In the genomic region with DNA sequence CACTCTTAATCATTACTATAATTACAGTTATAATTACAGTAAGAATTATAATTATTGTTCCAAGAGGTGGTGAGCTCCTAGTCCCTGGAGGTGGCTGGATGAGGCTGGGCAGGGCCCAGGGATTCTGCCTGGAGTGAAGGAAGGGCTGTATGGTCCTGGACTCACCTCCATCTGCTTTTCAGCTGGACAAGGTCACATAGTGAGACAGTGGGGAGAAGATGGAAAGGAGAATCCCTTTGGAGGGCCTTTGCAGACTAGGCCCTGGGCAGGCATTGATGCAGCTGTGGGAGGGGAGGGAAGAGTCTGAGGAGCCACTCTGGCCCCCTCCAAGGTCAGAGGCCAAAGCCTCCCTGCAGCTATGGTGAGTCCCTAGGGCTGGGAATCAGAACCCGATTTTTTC, we compare ENCODE assay signal across 19 cellular contexts.
A peak's percentile ranks its signal among the peaks of the same experiment; 100 is the strongest.
DNase-seq lines count a peak whose midpoint lies in the region; ATAC-seq and TF ChIP-seq lines count a peak whose summit lies in the region.
"Had no signal": no experiment of that assay in that cellular context is flagged by ENCODE, and none has a peak within 500 bp of the region (broad histone marks: within the 10 kb centered on the region; RNA-seq: fewer than 3 reads in every experiment).

No MANE protein-coding gene starts in this region.

- H3K27ac Mint-ChIP-seq in activated CD4-positive, alpha-beta T cell treated with anti-CD3 and anti-CD28 coated beads, Interleukin-2, amount 10 ng/mL, durations not matched to agents 24 days and 14 days: peak overlapping the region; percentile 25
- H3K27ac Mint-ChIP-seq in activated T-helper 2 cell treated with anti-CD3 and anti-CD28 coated beads, Interferon-gamma antibody, Interleukin-2, Interleukin-4, amounts not matched to agents 10 μg/mL and 5 μg/mL and 100 μg/mL, durations not matched to agents 14 hours and 24 hours and 36 hours: no peak overlapping the region

- peaks cover 59% of the 10 kb centered on the region for H3K4me1 Mint-ChIP-seq in activated CD4-positive, alpha-beta T cell treated with anti-CD3 and anti-CD28 coated beads, Interleukin-2, amount 10 ng/mL, durations not matched to agents 24 days and 14 days
- H3K4me1 Mint-ChIP-seq in activated T-helper 2 cell treated with anti-CD3 and anti-CD28 coated beads, Interferon-gamma antibody, Interleukin-2, Interleukin-4, amounts not matched to agents 10 μg/mL and 5 μg/mL and 100 μg/mL, durations not matched to agents 14 hours and 24 hours and 36 hours (ENCODE audit: low read depth): peaks cover 54% of the 10 kb centered on the region

- peak overlapping the region; percentile 64 for H3K4me3 Mint-ChIP-seq in activated CD4-positive, alpha-beta T cell treated with anti-CD3 and anti-CD28 coated beads, Interleukin-2, amount 10 ng/mL, durations not matched to agents 24 days and 14 days
- H3K4me3 Mint-ChIP-seq in activated T-helper 2 cell treated with anti-CD3 and anti-CD28 coated beads, Interferon-gamma antibody, Interleukin-2, Interleukin-4, amounts not matched to agents 10 μg/mL and 5 μg/mL and 100 μg/mL, durations not matched to agents 14 hours and 24 hours and 36 hours (ENCODE audit: low read depth): peak overlapping the region; percentile 13

- peak overlapping the region in 1 of 5 donors; percentile 38 for H3K9ac ChIP-seq in subcutaneous abdominal adipose tissue (ENCODE audit: low read length in 5 of 5)
- H3K9ac ChIP-seq: GM23248 had no signal

- H3K36me3 Mint-ChIP-seq in activated CD4-positive, alpha-beta T cell treated with anti-CD3 and anti-CD28 coated beads, Interleukin-2, amount 10 ng/mL, durations not matched to agents 24 days and 14 days (ENCODE audit: low read depth): peaks cover 46% of the 10 kb centered on the region
- peaks cover 54% of the 10 kb centered on the region for H3K36me3 Mint-ChIP-seq in activated T-helper 2 cell treated with anti-CD3 and anti-CD28 coated beads, Interferon-gamma antibody, Interleukin-2, Interleukin-4, amounts not matched to agents 10 μg/mL and 5 μg/mL and 100 μg/mL, durations not matched to agents 14 hours and 24 hours and 36 hours (ENCODE audit: low read depth)

- no peaks in the 10 kb centered on the region for H3K9me3 ChIP-seq in mesodermal cell (ENCODE audit: control insufficient read depth, low read length)
- H3K9me3 ChIP-seq in subcutaneous abdominal adipose tissue (ENCODE audit: control insufficient read depth in 5 of 5, low read length in 5 of 5): no peaks in the 10 kb centered on the region
- H3K9me3 ChIP-seq: BE2C, right lobe of liver had no signal

- intact Hi-C loops in activated CD4-positive, alpha-beta T cell treated with anti-CD3 and anti-CD28 coated beads, Interleukin-2, amount 10 ng/mL, durations not matched to agents 24 days and 14 days (cut with micrococcal nuclease): no loop called here
- intact Hi-C loops in activated T-helper 2 cell treated with anti-CD3 and anti-CD28 coated beads, Interferon-gamma antibody, Interleukin-2, Interleukin-4, amounts not matched to agents 10 μg/mL and 5 μg/mL and 100 μg/mL, durations not matched to agents 14 hours and 24 hours and 36 hours (cut with micrococcal nuclease): no loop called here

- ATAC-seq in HG02973 (IDR thresholded peaks at IDR 0.05; ENCODE audit: unreplicated experiment): no peak

- DNase-seq in activated CD4-positive, alpha-beta T cell treated with anti-CD3 and anti-CD28 coated beads, Interleukin-2, amount 10 ng/mL, durations not matched to agents 24 days and 14 days: no peak
- no peak for DNase-seq in activated CD4-positive, alpha-beta T cell treated with anti-CD3 and anti-CD28 coated beads, Interleukin-2, amount 50 U/mL, for 48 hours
- no peak for DNase-seq in activated T-helper 2 cell treated with anti-CD3 and anti-CD28 coated beads, Interferon-gamma antibody, Interleukin-2, Interleukin-4, amounts not matched to agents 10 μg/mL and 5 μg/mL and 100 μg/mL, durations not matched to agents 14 hours and 24 hours and 36 hours (ENCODE audit: low spot score)
- DNase-seq in COLO829 (ENCODE audit: low spot score) (no peak), coronary artery (ENCODE audit: low spot score) (no peak)
- DNase-seq: activated CD4-positive, CD25-positive, alpha-beta regulatory T cell; BE2C; DMS153; erythroblast; GM23248; NCI-H1694; NCI-H446; occipital lobe; stimulated activated CD4-positive, alpha-beta T cell treated with anti-CD3 and anti-CD28 coated beads, Interleukin-2, amount 100 ng/mL, for 24 hours had no signal

- peak overlapping the region; percentile 64 for H3K27ac ChIP-seq in mesodermal cell (ENCODE audit: low read depth, low read length, severe bottlenecking)
- H3K27ac ChIP-seq in subcutaneous abdominal adipose tissue (ENCODE audit: low read depth, low read length): peak overlapping the region; percentile 43
- H3K27ac ChIP-seq in coronary artery: peak overlapping the region in 1 of 2 donors; percentile 36
- H3K27ac ChIP-seq: 22Rv1, GM23248 had no signal

- WGBS in mesodermal cell (ENCODE audit: insufficient coverage in 2 of 2), 2 experiments: 77% methylated on average over 1 of the region's 1 CpG; no CpG with 5 or more reads in 1 of the 2 experiments

- peaks cover 37% of the 10 kb centered on the region for H3K4me1 ChIP-seq in mesodermal cell (ENCODE audit: control insufficient read depth, insufficient read depth, low read length, poor library complexity, severe bottlenecking)
- peaks cover 15 to 74% (median 52%) of the 10 kb centered on the region in 5 donors for H3K4me1 ChIP-seq in subcutaneous abdominal adipose tissue (ENCODE audit: control insufficient read depth in 5 of 5, insufficient read depth in 5 of 5, low read length in 5 of 5)

- H3K36me3 ChIP-seq in mesodermal cell (ENCODE audit: control insufficient read depth, insufficient read depth, low read length) (peaks cover 34% of the 10 kb centered on the region), subcutaneous abdominal adipose tissue (ENCODE audit: control insufficient read depth in 5 of 5, insufficient read depth in 5 of 5, low read length in 5 of 5) (peaks cover 0 to 23% (median 18%) of the 10 kb centered on the region in 5 donors)
- H3K36me3 ChIP-seq: BE2C had no signal

- H3K4me3 ChIP-seq in mesodermal cell (ENCODE audit: extremely low read depth, insufficient read depth, low read length, poor library complexity, severe bottlenecking) (no peak overlapping the region), subcutaneous abdominal adipose tissue (ENCODE audit: low read depth in 1 of 5, low read length in 5 of 5) (no peak overlapping the region), coronary artery (no peak overlapping the region)
- H3K4me3 ChIP-seq: GM23248, right lobe of liver had no signal

- TF ChIP-seq CTCF in coronary artery (IDR thresholded peaks at IDR 0.05): no peak

- no peaks in the 10 kb centered on the region for H3K27me3 Mint-ChIP-seq in activated CD4-positive, alpha-beta T cell treated with anti-CD3 and anti-CD28 coated beads, Interleukin-2, amount 10 ng/mL, durations not matched to agents 24 days and 14 days
- no peaks in the 10 kb centered on the region for H3K27me3 Mint-ChIP-seq in activated T-helper 2 cell treated with anti-CD3 and anti-CD28 coated beads, Interferon-gamma antibody, Interleukin-2, Interleukin-4, amounts not matched to agents 10 μg/mL and 5 μg/mL and 100 μg/mL, durations not matched to agents 14 hours and 24 hours and 36 hours (ENCODE audit: low read depth)

- peaks cover 0 to 3% (median 0%) of the 10 kb centered on the region in 5 donors for H3K27me3 ChIP-seq in subcutaneous abdominal adipose tissue (ENCODE audit: control insufficient read depth in 5 of 5, insufficient read depth in 4 of 5, low read length in 5 of 5)
- H3K27me3 ChIP-seq: BE2C, right lobe of liver had no signal

- no peaks in the 10 kb centered on the region for H3K9me3 Mint-ChIP-seq in activated CD4-positive, alpha-beta T cell treated with anti-CD3 and anti-CD28 coated beads, Interleukin-2, amount 10 ng/mL, durations not matched to agents 24 days and 14 days
- H3K9me3 Mint-ChIP-seq in activated T-helper 2 cell treated with anti-CD3 and anti-CD28 coated beads, Interferon-gamma antibody, Interleukin-2, Interleukin-4, amounts not matched to agents 10 μg/mL and 5 μg/mL and 100 μg/mL, durations not matched to agents 14 hours and 24 hours and 36 hours: no peaks in the 10 kb centered on the region
